In the genomic region with DNA sequence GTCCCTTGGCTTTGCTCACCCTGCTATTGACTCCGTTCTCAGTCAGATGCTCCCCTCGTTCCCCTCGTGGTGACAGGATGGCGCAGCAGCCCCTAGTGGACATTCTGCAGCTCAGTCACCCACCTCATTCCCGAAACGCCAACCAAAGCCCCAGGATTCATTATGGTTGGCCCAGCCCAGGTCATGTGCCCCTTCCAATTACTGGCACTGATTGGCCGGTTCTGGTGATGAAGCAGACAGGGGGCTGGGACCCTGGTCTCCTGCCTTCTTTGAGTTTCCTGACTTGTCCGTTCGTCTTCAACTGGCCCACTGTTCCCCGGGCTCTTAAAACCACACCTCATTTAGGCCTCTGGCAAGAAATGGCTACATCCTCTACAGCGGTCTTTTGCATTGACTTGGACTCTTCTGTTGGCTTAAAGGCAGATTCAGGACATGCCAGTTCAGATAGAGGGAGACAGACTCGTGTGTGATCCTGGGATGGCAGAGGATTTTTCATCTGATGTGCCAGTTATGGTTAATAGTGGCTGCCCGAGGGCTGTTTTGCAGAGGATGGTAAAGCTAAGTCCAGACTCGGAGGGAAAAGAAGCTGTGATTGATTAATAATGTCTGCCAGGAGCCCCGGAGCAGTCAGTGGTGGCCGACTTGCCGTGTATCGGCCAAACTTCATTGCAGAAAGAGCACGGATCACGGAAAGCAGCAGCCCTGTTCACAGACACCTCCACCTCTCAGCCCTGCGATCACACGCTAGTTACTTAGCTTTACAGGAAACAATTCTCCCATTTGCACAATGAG, we compare ENCODE assay signal across 9 cellular contexts. TPM values are rescaled to one million over a fixed set of nuclear protein-coding genes. Genes with fewer than 3 reads are reported as not detected.
DNase-seq lines count a peak whose midpoint lies in the region; ATAC-seq and TF ChIP-seq lines count a peak whose summit lies in the region.
"Had no signal": no experiment of that assay in that cellular context is flagged by ENCODE, and none has a peak within 500 bp of the region (broad histone marks: within the 10 kb centered on the region; RNA-seq: fewer than 3 reads in every experiment).

No MANE protein-coding gene starts in this region.

- H3K4me1 Mint-ChIP-seq in osteocyte (ENCODE audit: unreplicated experiment) = peaks cover 22% of the 10 kb centered on the region

- intact Hi-C loops in Right ventricle myocardium inferior (cut with DNase I) = no loop called here

- peak overlapping the region in 1 of 2 donors; percentile 53 for H3K27ac ChIP-seq in right atrium auricular region
- H3K27ac ChIP-seq: epithelial cell of prostate had no signal

- peak; percentile 26 for ATAC-seq in Right ventricle myocardium inferior
- no peak for ATAC-seq in HG02840 (IDR thresholded peaks at IDR 0.05; ENCODE audit: low FRiP score, unreplicated experiment)
- no peak for ATAC-seq in GM18520 (IDR thresholded peaks at IDR 0.05; ENCODE audit: unreplicated experiment)

- no peak overlapping the region for H3K27ac Mint-ChIP-seq in osteocyte (ENCODE audit: unreplicated experiment)

- POLR2A ChIA-PET in GM10248 (lab: Yijun Ruan, JAX) = no interaction called here

- CTCF ChIA-PET in GM10248 (lab: Yijun Ruan, JAX) = interaction anchor here (3.1 kb wide), 1 partner anchor 12 kb away, joined by 22 read pairs; no protein-coding TSS in a partner anchor

- peaks cover 0 to 13% of the 10 kb centered on the region in 2 donors for H3K9me3 ChIP-seq in right atrium auricular region

- no peaks in the 10 kb centered on the region for H3K36me3 ChIP-seq in right atrium auricular region

- H3K4me3 ChIP-seq in right atrium auricular region = peak overlapping the region in 1 of 2 donors; percentile 44
- H3K4me3 ChIP-seq in fibroblast of villous mesenchyme (ENCODE audit: low read depth, low read length) = peak overlapping the region; percentile 28

- peaks cover 16% of the 10 kb centered on the region for H3K9me3 Mint-ChIP-seq in osteocyte (ENCODE audit: unreplicated experiment)

- peak in 1 of 2 donors; percentile 60 for TF ChIP-seq CTCF in right atrium auricular region (IDR thresholded peaks at IDR 0.05)
- TF ChIP-seq CTCF in fibroblast of villous mesenchyme (IDR thresholded peaks at IDR 0.05; ENCODE audit: insufficient read depth, low read depth, low read length) = peak; percentile 45
- TF ChIP-seq CTCF in osteocyte (IDR thresholded peaks at IDR 0.05) = peak; percentile 32
- no peak for TF ChIP-seq CTCF in GM10248 (IDR thresholded peaks at IDR 0.05; ENCODE audit: control extremely low read depth, extremely low read depth, low read depth, missing control alignments)

- no peaks in the 10 kb centered on the region for H3K27me3 Mint-ChIP-seq in osteocyte (ENCODE audit: unreplicated experiment)

- no peak for DNase-seq in Right ventricle myocardium inferior (ENCODE audit: missing footprints)
- no peak for DNase-seq in right atrium auricular region (ENCODE audit: low spot score)
- DNase-seq in activated T-cell treated with anti-CD3 and anti-CD28 coated beads for 48 hours (ENCODE audit: low read depth) = peak; percentile 21
- peak; percentile 47 for DNase-seq in fibroblast of villous mesenchyme (ENCODE audit: low read depth)
- peak; percentile 68 for DNase-seq in osteocyte (ENCODE audit: extremely low spot score, unreplicated experiment)
- DNase-seq in GM10248 (ENCODE audit: extremely low spot score) = no peak

- no peak overlapping the region for H3K4me3 Mint-ChIP-seq in osteocyte (ENCODE audit: unreplicated experiment)

- no peaks in the 10 kb centered on the region for H3K4me1 ChIP-seq in right atrium auricular region

- H3K27me3 ChIP-seq in right atrium auricular region = no peaks in the 10 kb centered on the region

- H3K36me3 Mint-ChIP-seq in osteocyte (ENCODE audit: unreplicated experiment) = peaks cover 16% of the 10 kb centered on the region

RNA-seq across cellular contexts. Expression of a gene that starts 37.8 kb away (rescaled TPM):
- total RNA-seq in Right ventricle myocardium inferior = 17.2 TPM
- total RNA-seq in right atrium auricular region = 10 to 100 TPM; 15.0 to 15.4 TPM
- total RNA-seq in fibroblast of villous mesenchyme = 5.5 and 7.3 TPM in 2 replicates
- 9.9 and 10.0 TPM in 2 replicates for total RNA-seq in osteocyte

RNA-seq across cellular contexts. Expression of a gene that starts 38.1 kb away (rescaled TPM):
- total RNA-seq in Right ventricle myocardium inferior (7.7 TPM), right atrium auricular region (10 to 100 TPM; 15.7 to 18.3 TPM), fibroblast of villous mesenchyme (33.5 and 54.4 TPM in 2 replicates), osteocyte (39.4 and 41.5 TPM in 2 replicates)

Comparison
In these comparisons a context has a peak if more than half of its experiments do, and no peak if none do; other contexts are left out.
1. DNase-seq: peak in activated T-cell treated with anti-CD3 and anti-CD28 coated beads for 48 hours (single experiment), fibroblast of villous mesenchyme (single experiment) and osteocyte (single experiment); none in Right ventricle myocardium inferior (single experiment), right atrium auricular region (single experiment) and GM10248 (single experiment).